9 cellular contexts compared by ENCODE assay signal in the genomic region with DNA sequence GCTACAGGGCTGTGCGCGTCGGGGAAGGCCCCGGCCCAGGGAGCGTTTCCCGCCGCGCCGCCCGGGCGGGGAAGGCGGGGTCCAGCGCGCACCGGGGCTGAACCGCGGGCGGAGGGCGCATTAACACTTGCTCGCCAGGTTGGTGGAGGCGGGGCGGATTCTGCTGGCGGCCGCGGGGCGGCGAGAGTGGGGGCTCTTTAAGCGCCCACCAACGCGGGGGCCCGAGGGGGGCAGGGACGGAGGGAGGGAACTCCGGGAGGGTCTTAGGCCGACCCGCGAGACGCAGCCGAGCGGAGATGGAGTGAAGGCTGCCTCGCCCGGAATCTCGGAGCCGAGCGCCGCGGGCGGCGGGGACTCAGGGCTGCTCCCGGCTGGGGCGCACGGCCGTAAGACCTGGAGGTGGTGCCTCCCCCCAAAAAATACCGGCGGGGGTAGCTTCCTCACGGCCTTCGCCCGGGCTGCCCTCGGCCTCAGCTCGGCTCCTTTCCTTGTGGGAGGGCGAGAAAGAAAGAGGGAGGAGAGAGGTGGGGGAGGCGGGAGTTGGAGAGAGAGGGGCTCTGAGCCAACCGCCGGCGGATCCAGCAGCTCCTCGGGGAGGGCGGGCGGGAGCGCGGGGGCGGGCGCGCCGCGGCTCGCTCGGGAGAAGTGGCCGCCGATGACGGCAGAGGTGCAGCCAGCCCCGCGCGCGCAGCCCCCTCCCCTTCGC. TPM values are rescaled to one million over a fixed set of nuclear protein-coding genes. Genes with fewer than 3 reads are reported as not detected.
DNase-seq lines count a peak whose midpoint lies in the region; ATAC-seq, FAIRE-seq and TF ChIP-seq lines count a peak whose summit lies in the region.
"Had no signal": no experiment of that assay in that cellular context is flagged by ENCODE, and none has a peak within 500 bp of the region (broad histone marks: within the 10 kb centered on the region; RNA-seq: fewer than 3 reads in every experiment).

No MANE protein-coding gene starts in this region.

- H3K4me3 ChIP-seq in breast epithelium (peak overlapping the region; percentile 57 to 81 (median 57)), right lobe of liver (peak overlapping the region; percentile 26 to 46 (median 44))

- TF ChIP-seq POLR2A in H54 (IDR thresholded peaks at IDR 0.05; ENCODE audit: low read depth, low read length) (no peak), breast epithelium (IDR thresholded peaks at IDR 0.05) (no peak), right lobe of liver (IDR thresholded peaks at IDR 0.05) (no peak)

- H3K36me3 ChIP-seq in breast epithelium (no peaks in the 10 kb centered on the region), right lobe of liver (no peaks in the 10 kb centered on the region)

- TF ChIP-seq CTCF in 22Rv1 (IDR thresholded peaks at IDR 0.05) (peak; percentile 20), breast epithelium (IDR thresholded peaks at IDR 0.05) (no peak), right lobe of liver (IDR thresholded peaks at IDR 0.05) (no peak)

- H3K9me3 ChIP-seq in breast epithelium (no peaks in the 10 kb centered on the region), right lobe of liver (no peaks in the 10 kb centered on the region)

- no peak overlapping the region for H3K27ac ChIP-seq in 22Rv1
- peak overlapping the region in 1 of 2 donors; percentile 58 for H3K27ac ChIP-seq in breast epithelium
- H3K27ac ChIP-seq in right lobe of liver = peak overlapping the region; percentile 29 to 44 (median 40)
- H3K27ac ChIP-seq: epithelial cell of prostate had no signal

- no peak for FAIRE-seq in H54 (lab: Jason Lieb, UNC)
- no peak for FAIRE-seq in urothelium cell line (lab: Jason Lieb, UNC)

- H3K27me3 ChIP-seq in breast epithelium (peaks cover 23 to 97% of the 10 kb centered on the region in 2 donors), right lobe of liver (peaks cover 0 to 56% of the 10 kb centered on the region in 2 donors)

- WGBS in right lobe of liver (ENCODE audit: insufficient coverage, low coverage, low lambda C conversion rate, missing lambda C conversion rate) = 4% methylated on average over 15 of the region's 84 CpGs

- DNase-seq in H54 (ENCODE audit: insufficient read length, low spot score) = peak; percentile 57
- DNase-seq in breast epithelium (ENCODE audit: low spot score in 2 of 2) = no peak
- DNase-seq in right lobe of liver = no peak
- DNase-seq in urothelium cell line (ENCODE audit: low spot score) = peak; percentile 86
- no peak for DNase-seq in NCI-H82 (lab: John Stamatoyannopoulos, UW)

- intact Hi-C loops in breast epithelium (cut with DNase I; ENCODE audit: low total_unique reads) (no loop called here), right lobe of liver (cut with DNase I) (no loop called here)

- H3K4me1 ChIP-seq in breast epithelium (peaks cover 14 to 21% of the 10 kb centered on the region in 2 donors), right lobe of liver (peaks cover 0 to 22% (median 0%) of the 10 kb centered on the region in 4 donors)

- ATAC-seq in right lobe of liver (peak; percentile 6 to 29 (median 24)), HG03439 (IDR thresholded peaks at IDR 0.05; ENCODE audit: unreplicated experiment) (no peak), HG03025 (IDR thresholded peaks at IDR 0.05; ENCODE audit: low FRiP score, unreplicated experiment) (no peak)

RNA-seq across cellular contexts. Expression of a gene that starts 0.4 kb away (rescaled TPM):
- total RNA-seq in breast epithelium (under 1 TPM in 2 of 3 donors, not detected in 1; 0.15 to 0.66 TPM), right lobe of liver (1 to 10 TPM in 5 of 6 experiments, under 1 TPM in 1; 0.58 to 1.6 (median 1.2) TPM)

RNA-seq across cellular contexts. Expression of a gene that starts 45.1 kb away (rescaled TPM):
- total RNA-seq in breast epithelium (10 to 100 TPM; 15.8 to 30.2 (median 27.7) TPM), right lobe of liver (10 to 100 TPM in 2 of 6 experiments, 1 to 10 TPM in 4; 5.9 to 11.6 (median 9.0) TPM)

RNA-seq across cellular contexts. Expression of a gene that starts 56.7 kb away (rescaled TPM):
- total RNA-seq in breast epithelium (under 1 TPM; 0.15 to 0.98 (median 0.32) TPM), right lobe of liver (under 1 TPM in 1 of 6 experiments, not detected in 5; 0.20 TPM)

Comparison
In these comparisons a context has a peak if more than half of its experiments do, and no peak if none do; other contexts are left out.
1. DNase-seq: peak in H54 (single experiment) and urothelium cell line (single experiment); none in breast epithelium (0 of 2), right lobe of liver (0 of 3) and NCI-H82 (single experiment).
2. ATAC-seq: peak in right lobe of liver (4 of 4); none in HG03439 (single experiment) and HG03025 (single experiment).